Comparison of ENCODE assay signal across 1 cellular context in genomic region chr17:50198026-50198669, GRCh38.
TF ChIP-seq lines count a peak whose summit lies in the region.

No MANE protein-coding gene starts in this region.

TF ChIP-seq in HEK293, 187 proteins besides CTCF, POLR2A, EP300 and RAD21 (continued from another document):
- TF ChIP-seq ZNF704 (tag by site-specific recombination; IDR thresholded peaks at IDR 0.05) (no peak), KLF10 (tag by site-specific recombination; IDR thresholded peaks at IDR 0.05) (no peak), ZIC2 (tag by site-specific recombination; IDR thresholded peaks at IDR 0.05) (peak; percentile 26; the same call in 1 of the 2 replicates), ZNF175 (tag by site-specific recombination; IDR thresholded peaks at IDR 0.05) (no peak), ZNF530 (tag by site-specific recombination; IDR thresholded peaks at IDR 0.05; ENCODE audit: low read depth) (no peak), ZNF148 (tag by site-specific recombination; IDR thresholded peaks at IDR 0.05; ENCODE audit: borderline replicate concordance) (no peak), ZNF555 (tag by site-specific recombination; conservative IDR thresholded peaks at IDR 0.05) (no peak), ZNF785 (tag by site-specific recombination; IDR thresholded peaks at IDR 0.05) (no peak), ZNF654 (tag by site-specific recombination; IDR thresholded peaks at IDR 0.05; ENCODE audit: low read depth) (peak; percentile 50), ZBTB26 (tag by site-specific recombination; optimal IDR thresholded peaks at IDR 0.05) (no peak), ZSCAN30 (tag by site-specific recombination; IDR thresholded peaks at IDR 0.05) (no peak), YY1 (tag by site-specific recombination; IDR thresholded peaks at IDR 0.05) (no peak), ZNF558 (tag by site-specific recombination; IDR thresholded peaks at IDR 0.05) (no peak), SCRT2 (tag by site-specific recombination; IDR thresholded peaks at IDR 0.05) (no peak)
